Comparison of ENCODE assay signal across 18 cellular contexts in genomic region chr6:90226257-90226656, GRCh38.
DNase-seq lines count a peak whose midpoint lies in the region; ATAC-seq and TF ChIP-seq lines count a peak whose summit lies in the region.
"Had no signal": no experiment of that assay in that cellular context is flagged by ENCODE, and none has a peak within 500 bp of the region (broad histone marks: within the 10 kb centered on the region; RNA-seq: fewer than 3 reads in every experiment).

No MANE protein-coding gene starts in this region.

- TF ChIP-seq EP300 in SK-N-SH (IDR thresholded peaks at IDR 0.05; ENCODE audit: borderline replicate concordance in 1 of 2, low read depth in 1 of 2, low read length in 1 of 2), result no peak

- ATAC-seq in SK-N-SH treated with all-trans-retinoic acid at 6 μM for 48 hours, result 0 out of 3 replicates have a peak, but pooled peaks have one; percentile 28
- no peak for ATAC-seq in GM19023 (IDR thresholded peaks at IDR 0.05; ENCODE audit: unreplicated experiment)
- ATAC-seq in HG02642 (IDR thresholded peaks at IDR 0.05; ENCODE audit: poor library complexity, unreplicated experiment), result no peak
- ATAC-seq in HG03439 (IDR thresholded peaks at IDR 0.05; ENCODE audit: unreplicated experiment), result no peak
- ATAC-seq: psoas muscle, Right ventricle myocardium inferior had no signal

- H3F3A ChIP-seq in SK-N-SH (replicated peaks; ENCODE audit: insufficient read depth), result no peaks in the 10 kb centered on the region

- H3K4me3 ChIP-seq in SK-N-SH (ENCODE audit: low read depth in 2 of 2, low read length in 1 of 2) (no peak overlapping the region), SJCRH30 (no peak overlapping the region), epithelial cell of esophagus (ENCODE audit: low read length) (no peak overlapping the region), osteoblast (ENCODE audit: insufficient read depth, low read length) (no peak overlapping the region)
- H3K4me3 ChIP-seq: psoas muscle, testis had no signal

- H3K79me2 ChIP-seq in SK-N-SH (ENCODE audit: insufficient read depth), result no peaks in the 10 kb centered on the region
- no peaks in the 10 kb centered on the region for H3K79me2 ChIP-seq in osteoblast (ENCODE audit: insufficient read depth, low read length)

- WGBS in SK-N-SH (ENCODE audit: low lambda C conversion rate), result 77% methylated on average over 2 of the region's 2 CpGs

- H3K9me3 ChIP-seq in SK-N-SH (no peaks in the 10 kb centered on the region; the same call in 1 of the 2 replicates), SJCRH30 (replicated peaks) (no peaks in the 10 kb centered on the region), osteoblast (ENCODE audit: low read depth, low read length) (no peaks in the 10 kb centered on the region)
- H3K9me3 ChIP-seq: psoas muscle, testis had no signal

- POLR2A ChIA-PET in SK-N-SH (lab: Yijun Ruan, JAX), result no interaction called here

- H4K20me1 ChIP-seq in SK-N-SH (ENCODE audit: insufficient read depth) (no peaks in the 10 kb centered on the region), osteoblast (ENCODE audit: insufficient read depth, low read length) (no peaks in the 10 kb centered on the region)

- CTCF ChIA-PET in SK-N-SH (lab: Yijun Ruan, JAX), result interaction anchor here (1.1 to 1.5 kb wide), 3 partner anchors 11 to 253 kb away, joined by 3 to 5 read pairs (median 3); no protein-coding TSS in a partner anchor

- H3K9me2 ChIP-seq in SK-N-SH, result no peaks in the 10 kb centered on the region

- no peak for TF ChIP-seq CTCF in SK-N-SH (IDR thresholded peaks at IDR 0.05)
- no peak for TF ChIP-seq CTCF in epithelial cell of esophagus (IDR thresholded peaks at IDR 0.05; ENCODE audit: insufficient read depth, low read depth, low read length, missing control alignments)
- TF ChIP-seq CTCF in osteoblast (IDR thresholded peaks at IDR 0.05; ENCODE audit: extremely low read depth, low read depth, low read length), result no peak

- H3K36me3 ChIP-seq in SK-N-SH (replicated peaks in 1 of 2; ENCODE audit: control insufficient read depth in 1 of 2, insufficient read depth in 2 of 2, low read length in 1 of 2) (no peaks in the 10 kb centered on the region), SJCRH30 (no peaks in the 10 kb centered on the region), osteoblast (ENCODE audit: insufficient read depth, low read length) (no peaks in the 10 kb centered on the region)

- H3K4me2 ChIP-seq in SK-N-SH (no peak overlapping the region), osteoblast (ENCODE audit: insufficient read depth, low read length) (no peak overlapping the region)

- H3K27ac ChIP-seq in SK-N-SH (ENCODE audit: low read depth in 2 of 2, low read length in 1 of 2) (no peak overlapping the region), SJCRH30 (peak overlapping the region; percentile 90), osteoblast (ENCODE audit: low read depth, low read length) (no peak overlapping the region)
- H3K27ac ChIP-seq: epithelial cell of prostate, psoas muscle, testis had no signal

- H2AFZ ChIP-seq in SK-N-SH (ENCODE audit: low read depth), result no peak overlapping the region
- H2AFZ ChIP-seq in osteoblast (ENCODE audit: low read length), result peak overlapping the region; percentile 27

- H3K4me1 ChIP-seq in SK-N-SH (ENCODE audit: control insufficient read depth in 1 of 2, insufficient read depth in 2 of 2, low read depth in 1 of 2, low read length in 1 of 2), result peaks cover 0 to 7% of the 10 kb centered on the region in 2 experiments; a peak in 2 of 4 replicates
- peaks cover 21% of the 10 kb centered on the region for H3K4me1 ChIP-seq in SJCRH30
- no peaks in the 10 kb centered on the region for H3K4me1 ChIP-seq in osteoblast (ENCODE audit: insufficient read depth, low read length)
- H3K4me1 ChIP-seq: testis had no signal

- no peaks in the 10 kb centered on the region for H3K27me3 ChIP-seq in SK-N-SH (ENCODE audit: insufficient read depth)
- H3K27me3 ChIP-seq in SJCRH30, result no peaks in the 10 kb centered on the region
- H3K27me3 ChIP-seq in osteoblast (ENCODE audit: insufficient read depth, low read length), result no peaks in the 10 kb centered on the region
- H3K27me3 ChIP-seq: testis had no signal

- no peak overlapping the region for H3K9ac ChIP-seq in SK-N-SH

- DNase-seq in SK-N-SH, result no peak
- no peak for DNase-seq in SJCRH30
- DNase-seq in epithelial cell of esophagus (ENCODE audit: low read depth), result peak; percentile 72
- no peak for DNase-seq in osteoblast (ENCODE audit: insufficient read length, low spot score, missing footprints)
- DNase-seq: 8988T; activated CD4-positive, alpha-beta memory T cell treated with anti-CD3 and anti-CD28 coated beads for 36 hours; CD8-positive, alpha-beta memory T cell; HCEC 1CT; KBM-7; psoas muscle; T1000; testis had no signal

- TF ChIP-seq RAD21 in SK-N-SH (IDR thresholded peaks at IDR 0.05; ENCODE audit: low read length), result no peak

TF ChIP-seq in SK-N-SH treated with all-trans-retinoic acid at 6 μM for 48 hours, 23 proteins besides CTCF, POLR2A, EP300 and RAD21 (continues in another document):
- TF ChIP-seq ZNF565 (CRISPR knock-in tag; conservative IDR thresholded peaks at IDR 0.05; ENCODE audit: low read depth) (no peak), ZNF8 (CRISPR knock-in tag; IDR thresholded peaks at IDR 0.05) (no peak), BACH2 (CRISPR knock-in tag; IDR thresholded peaks at IDR 0.05; ENCODE audit: borderline replicate concordance) (no peak), CSRNP3 (CRISPR knock-in tag; IDR thresholded peaks at IDR 0.05) (no peak), CREB5 (CRISPR knock-in tag; IDR thresholded peaks at IDR 0.05; ENCODE audit: low read depth) (no peak), TCF4 (CRISPR knock-in tag; IDR thresholded peaks at IDR 0.05; ENCODE audit: borderline replicate concordance) (no peak), ZFP30 (CRISPR knock-in tag; IDR thresholded peaks at IDR 0.05) (no peak), OSR1 (CRISPR knock-in tag; IDR thresholded peaks at IDR 0.05) (no peak)

TF ChIP-seq in SK-N-SH, 30 proteins besides CTCF, POLR2A, EP300 and RAD21 (continues in another document):
- no peak for TF ChIP-seq REST (IDR thresholded peaks at IDR 0.05; ENCODE audit: low read depth, low read length)
- no peak for TF ChIP-seq TAF1 (IDR thresholded peaks at IDR 0.05; ENCODE audit: borderline replicate concordance, low read depth, low read length)
- no peak for TF ChIP-seq PBX3 (IDR thresholded peaks at IDR 0.05)
- no peak for TF ChIP-seq ELF1 (IDR thresholded peaks at IDR 0.05)
- no peak for TF ChIP-seq USF2 (IDR thresholded peaks at IDR 0.05; ENCODE audit: borderline replicate concordance, low read depth, low read length)
- no peak for TF ChIP-seq FOSL2 (IDR thresholded peaks at IDR 0.05; ENCODE audit: borderline replicate concordance, low read depth)
- TF ChIP-seq USF1 (IDR thresholded peaks at IDR 0.05; ENCODE audit: borderline replicate concordance, low read depth), result no peak
- no peak for TF ChIP-seq NRF1 (IDR thresholded peaks at IDR 0.05; ENCODE audit: low read depth, low read length)
